In genomic region chr3:172043233-172043632, GRCh38 we compare ENCODE assay signal across 15 cellular contexts. TPM values are rescaled to one million over a fixed set of nuclear protein-coding genes. Genes with fewer than 3 reads are reported as not detected.
DNase-seq lines count a peak whose midpoint lies in the region; TF ChIP-seq lines count a peak whose summit lies in the region.
"Had no signal": no experiment of that assay in that cellular context is flagged by ENCODE, and none has a peak within 500 bp of the region (broad histone marks: within the 10 kb centered on the region; RNA-seq: fewer than 3 reads in every experiment).

No MANE protein-coding gene starts in this region.

- DNase-seq in NCI-H2196 (lab: John Stamatoyannopoulos, UW; ENCODE audit: unreplicated experiment) (no peak), hepatic stellate cell (ENCODE audit: low spot score) (no peak)
- DNase-seq in activated T-cell treated with anti-CD3 and anti-CD28 coated beads, Interleukin-2, amount 50 U/mL, for 1 hour: no peak
- DNase-seq: activated effector memory CD4-positive, alpha-beta T cell treated with Interleukin-2 at 50 U/mL for 16 hours; amygdala; left colon; NCI-H1694; NCI-H524 treated with DMSO at 0.1 percent for 48 hours; Peyer's patch had no signal

- peaks cover 63% of the 10 kb centered on the region for H3K79me2 ChIP-seq in Loucy (ENCODE audit: insufficient read depth, low read length)

- no peaks in the 10 kb centered on the region for H3K9me2 ChIP-seq in Loucy (replicated peaks; ENCODE audit: low read depth, low read length)

- H3K27me3 Mint-ChIP-seq in brain: peaks cover 9% of the 10 kb centered on the region

- no peak overlapping the region for H2AFZ ChIP-seq in Loucy (ENCODE audit: low read length)

- H3K27ac Mint-ChIP-seq in brain: peak overlapping the region in 2 of 5 experiments; percentile 45 to 63

- TF ChIP-seq CTCF in Loucy (conservative IDR thresholded peaks at IDR 0.05; ENCODE audit: low read length) (no peak), brain (conservative IDR thresholded peaks at IDR 0.05) (no peak)

- H3K36me3 ChIP-seq in Loucy (ENCODE audit: insufficient read depth, low read length) (no peaks in the 10 kb centered on the region), mesodermal cell (ENCODE audit: control insufficient read depth, insufficient read depth, low read length) (peaks cover 35% of the 10 kb centered on the region), subcutaneous abdominal adipose tissue (ENCODE audit: control insufficient read depth in 5 of 5, insufficient read depth in 5 of 5, low read length in 5 of 5) (peaks cover 0 to 10% (median 0%) of the 10 kb centered on the region in 5 donors)
- H3K36me3 ChIP-seq: esophagus muscularis mucosa, Peyer's patch had no signal

- H3K4me2 ChIP-seq in Loucy (ENCODE audit: low read depth, low read length, poor library complexity, severe bottlenecking): peak overlapping the region; percentile 5

- 97 to 100% methylated on average over 3 of the region's 5 CpGs for WGBS in mesodermal cell (ENCODE audit: insufficient coverage in 2 of 2), 2 experiments

- H3K9ac ChIP-seq in Loucy (ENCODE audit: low read depth, low read length, poor library complexity, severe bottlenecking) (no peak overlapping the region), subcutaneous abdominal adipose tissue (ENCODE audit: low read length in 5 of 5) (no peak overlapping the region)

- no peak overlapping the region for H3K4me3 ChIP-seq in Loucy (ENCODE audit: low read length, poor library complexity, severe bottlenecking)
- H3K4me3 ChIP-seq in mesodermal cell (ENCODE audit: extremely low read depth, insufficient read depth, low read length, poor library complexity, severe bottlenecking): peak overlapping the region; percentile 7
- H3K4me3 ChIP-seq in subcutaneous abdominal adipose tissue (ENCODE audit: low read depth in 1 of 5, low read length in 5 of 5): peak overlapping the region in 4 of 5 donors; percentile 4 to 33 (median 26)
- H3K4me3 ChIP-seq: Peyer's patch had no signal

- H3K4me3 Mint-ChIP-seq in brain: peak overlapping the region in 3 of 5 experiments; percentile 51 to 80 (median 69)

- H3K9me3 ChIP-seq in Loucy (ENCODE audit: insufficient read depth, low read depth, low read length) (no peaks in the 10 kb centered on the region), mesodermal cell (ENCODE audit: control insufficient read depth, low read length) (no peaks in the 10 kb centered on the region), subcutaneous abdominal adipose tissue (ENCODE audit: control insufficient read depth in 5 of 5, low read length in 5 of 5) (no peaks in the 10 kb centered on the region)
- H3K9me3 ChIP-seq: esophagus muscularis mucosa, Peyer's patch had no signal

- no peaks in the 10 kb centered on the region for H3K27me3 ChIP-seq in Loucy (ENCODE audit: insufficient read depth, low read length, poor library complexity, severe bottlenecking)
- no peaks in the 10 kb centered on the region for H3K27me3 ChIP-seq in subcutaneous abdominal adipose tissue (ENCODE audit: control insufficient read depth in 5 of 5, insufficient read depth in 4 of 5, low read length in 5 of 5)
- H3K27me3 ChIP-seq: esophagus muscularis mucosa, Peyer's patch had no signal

- H3K4me1 ChIP-seq in Loucy (ENCODE audit: insufficient read depth, low read length, poor library complexity, severe bottlenecking): peaks cover 31% of the 10 kb centered on the region
- H3K4me1 ChIP-seq in mesodermal cell (ENCODE audit: control insufficient read depth, insufficient read depth, low read length, poor library complexity, severe bottlenecking): peaks cover 28% of the 10 kb centered on the region
- H3K4me1 ChIP-seq in subcutaneous abdominal adipose tissue (ENCODE audit: control insufficient read depth in 5 of 5, insufficient read depth in 5 of 5, low read length in 5 of 5): peaks cover 0 to 61% (median 53%) of the 10 kb centered on the region in 5 donors

- no peaks in the 10 kb centered on the region for H3F3A ChIP-seq in Loucy (ENCODE audit: low read depth)

- peaks cover 24% of the 10 kb centered on the region for H4K20me1 ChIP-seq in Loucy (ENCODE audit: insufficient read depth, low read length, poor library complexity, severe bottlenecking)

- no peak overlapping the region for H3K27ac ChIP-seq in mesodermal cell (ENCODE audit: low read depth, low read length, severe bottlenecking)
- H3K27ac ChIP-seq in subcutaneous abdominal adipose tissue (ENCODE audit: low read depth, low read length): peak overlapping the region; percentile 99
- H3K27ac ChIP-seq: Peyer's patch, VCaP had no signal

- H3K4me1 Mint-ChIP-seq in brain: peaks cover 70% of the 10 kb centered on the region

- H3K9me3 Mint-ChIP-seq in brain: no peaks in the 10 kb centered on the region

- H3K36me3 Mint-ChIP-seq in brain: peaks cover 12% of the 10 kb centered on the region

RNA-seq across cellular contexts. Expression of gene FNDC3B, which starts 3.9 kb away (rescaled TPM):
- polyA plus RNA-seq in brain (ENCODE audit: insufficient read depth, low read depth, low replicate concordance): 2.7 TPM
- polyA plus RNA-seq in mesodermal cell (2013, experiment 1 of 2): 65.4 TPM
- polyA plus RNA-seq in mesodermal cell (2013, experiment 2 of 2): 55.8 TPM
